27 cellular contexts compared by ENCODE assay signal in the genomic region with DNA sequence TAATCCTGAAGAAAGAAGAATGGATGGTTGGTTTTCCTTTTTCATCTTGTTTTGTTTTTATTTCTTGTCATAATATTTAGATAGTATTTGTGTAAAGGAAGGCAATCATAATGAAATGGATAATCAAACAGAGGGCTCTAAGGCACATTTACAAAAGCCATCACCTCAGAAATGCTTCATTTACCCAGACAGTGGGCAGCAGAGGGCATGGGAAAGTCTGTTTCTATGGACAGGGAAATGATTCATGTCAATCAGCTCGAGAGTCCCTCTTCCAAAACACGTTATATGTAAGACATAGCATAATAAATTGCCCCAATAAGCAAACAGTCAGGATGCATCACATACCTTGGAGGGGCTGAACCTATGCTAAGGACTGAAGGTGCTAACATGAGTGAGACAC.
"Had no signal": no experiment of that assay in that cellular context is flagged by ENCODE, and none has a peak within 500 bp of the region (broad histone marks: within the 10 kb centered on the region; RNA-seq: fewer than 3 reads in every experiment).

No MANE protein-coding gene starts in this region.

- DNase-seq: activated CD4-positive, alpha-beta memory T cell treated with anti-CD3 and anti-CD28 coated beads for 36 hours; activated CD4-positive, alpha-beta T cell treated with anti-CD3 and anti-CD28 coated beads, Interleukin-2, amount 10 ng/mL, durations not matched to agents 24 days and 14 days; activated CD4-positive, CD25-positive, alpha-beta regulatory T cell treated with anti-CD3 and anti-CD28 coated beads, Interleukin-2, amount 50 U/mL, for 72 hours; activated CD8-positive, alpha-beta memory T cell treated with anti-CD3 and anti-CD28 coated beads, Interleukin-2, amount 50 U/mL, for 4 hours; activated effector memory CD4-positive, alpha-beta T cell treated with anti-CD3 and anti-CD28 coated beads, Interleukin-2, amount 50 U/mL, for 16 hours; activated naive CD4-positive, alpha-beta T cell treated with anti-CD3 and anti-CD28 coated beads for 36 hours; activated naive CD8-positive, alpha-beta T cell treated with anti-CD3 and anti-CD28 coated beads, Interleukin-2, amount 10 ng/mL, durations not matched to agents 7 days and 5 days; activated T-cell treated with anti-CD3 and anti-CD28 coated beads, Interleukin-2, amount 50 U/mL, for 1 hour; cerebellar nuclear complex; esophagus squamous epithelium; islet precursor cell; left ventricle myocardium inferior; nephron progenitor cell; pancreas; sigmoid colon; small intestine; stimulated activated CD4-positive, alpha-beta T cell treated with anti-CD3 and anti-CD28 coated beads, Interleukin-4, amount 100 ng/mL, for 4 hours; stimulated activated naive CD4-positive, alpha-beta T cell; T-helper 17 cell; T1000; tibial artery had no signal

- H3K36me3 ChIP-seq: ascending aorta, cardiac muscle cell, esophagus squamous epithelium, left ventricle myocardium inferior, pancreas, prostate gland, sigmoid colon, suprapubic skin, tibial artery had no signal

- H3K4me1 ChIP-seq: pancreas, prostate gland, sigmoid colon, suprapubic skin had no signal

- ATAC-seq: pancreas, T-helper 17 cell had no signal

- H3K27ac ChIP-seq: ascending aorta, cardiac muscle cell, coronary artery, esophagus squamous epithelium, left ventricle myocardium inferior, pancreas, prostate gland, sigmoid colon, suprapubic skin, tibial artery had no signal

- H3K9me3 ChIP-seq: ascending aorta, esophagus squamous epithelium, left ventricle myocardium inferior, pancreas, prostate gland, sigmoid colon, suprapubic skin, tibial artery had no signal

- H3K4me3 ChIP-seq: ascending aorta, cardiac muscle cell, coronary artery, esophagus squamous epithelium, left ventricle myocardium inferior, lung, pancreas, prostate gland, sigmoid colon, suprapubic skin, tibial artery had no signal

- H3K27me3 ChIP-seq: ascending aorta, cardiac muscle cell, esophagus squamous epithelium, pancreas, sigmoid colon, suprapubic skin, tibial artery had no signal
